1 cellular context compared by ENCODE assay signal in the genomic region with DNA sequence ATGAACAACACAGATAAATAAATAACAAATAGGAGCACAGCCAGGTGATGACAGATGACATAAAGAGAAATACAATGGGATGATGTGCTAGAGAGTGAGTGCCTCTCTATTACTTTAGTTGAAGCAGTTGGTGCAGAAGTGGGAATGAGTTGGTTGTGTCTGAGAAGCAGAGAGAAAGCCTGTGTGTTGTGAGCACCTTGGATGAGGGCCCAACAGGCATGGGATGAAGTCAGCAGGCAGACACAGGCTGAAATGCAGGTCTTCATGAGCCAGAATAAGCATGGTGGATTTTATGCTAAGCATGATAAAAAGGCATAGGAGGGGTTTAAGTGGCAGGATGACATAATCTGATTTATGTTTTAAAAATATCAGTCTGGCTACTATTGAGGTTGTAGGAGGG.
TF ChIP-seq lines count a peak whose summit lies in the region.

No MANE protein-coding gene starts in this region.

TF ChIP-seq in H1, 55 proteins besides CTCF, POLR2A, EP300 and RAD21 (continued from another document):
- TF ChIP-seq, protein P1, sequence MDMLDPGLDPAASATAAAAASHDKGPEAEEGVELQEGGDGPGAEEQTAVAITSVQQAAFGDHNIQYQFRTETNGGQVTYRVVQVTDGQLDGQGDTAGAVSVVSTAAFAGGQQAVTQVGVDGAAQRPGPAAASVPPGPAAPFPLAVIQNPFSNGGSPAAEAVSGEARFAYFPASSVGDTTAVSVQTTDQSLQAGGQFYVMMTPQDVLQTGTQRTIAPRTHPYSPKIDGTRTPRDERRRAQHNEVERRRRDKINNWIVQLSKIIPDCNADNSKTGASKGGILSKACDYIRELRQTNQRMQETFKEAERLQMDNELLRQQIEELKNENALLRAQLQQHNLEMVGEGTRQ (IDR thresholded peaks at IDR 0.05; ENCODE audit: low read length), result no peak
